1 cellular context compared by ENCODE assay signal in genomic region chr2:236298924-236299475, GRCh38.
TF ChIP-seq lines count a peak whose summit lies in the region.

No MANE protein-coding gene starts in this region.

TF ChIP-seq in H1, 55 proteins besides CTCF, POLR2A, EP300 and RAD21:
- no peak for TF ChIP-seq YY1 (IDR thresholded peaks at IDR 0.05; ENCODE audit: low read depth, low read length)
- TF ChIP-seq SIRT6 (IDR thresholded peaks at IDR 0.05; ENCODE audit: low read length): no peak
- no peak for TF ChIP-seq EZH2 (IDR thresholded peaks at IDR 0.05; ENCODE audit: low read depth, low read length, severe bottlenecking)
- no peak for TF ChIP-seq EGR1 (IDR thresholded peaks at IDR 0.05; ENCODE audit: borderline replicate concordance, low read depth, low read length)
- no peak for TF ChIP-seq SIX5 (IDR thresholded peaks at IDR 0.05; ENCODE audit: low read depth, low read length)
- no peak for TF ChIP-seq SIN3A (conservative IDR thresholded peaks at IDR 0.05 in 1 of 2, IDR thresholded peaks at IDR 0.05 in 1 of 2; ENCODE audit: low read depth in 1 of 2, low read length in 2 of 2)
- no peak for TF ChIP-seq SP4 (IDR thresholded peaks at IDR 0.05; ENCODE audit: low read length)
TF ChIP-seq in H1: peak in this region for 0.
